In the genomic region with DNA sequence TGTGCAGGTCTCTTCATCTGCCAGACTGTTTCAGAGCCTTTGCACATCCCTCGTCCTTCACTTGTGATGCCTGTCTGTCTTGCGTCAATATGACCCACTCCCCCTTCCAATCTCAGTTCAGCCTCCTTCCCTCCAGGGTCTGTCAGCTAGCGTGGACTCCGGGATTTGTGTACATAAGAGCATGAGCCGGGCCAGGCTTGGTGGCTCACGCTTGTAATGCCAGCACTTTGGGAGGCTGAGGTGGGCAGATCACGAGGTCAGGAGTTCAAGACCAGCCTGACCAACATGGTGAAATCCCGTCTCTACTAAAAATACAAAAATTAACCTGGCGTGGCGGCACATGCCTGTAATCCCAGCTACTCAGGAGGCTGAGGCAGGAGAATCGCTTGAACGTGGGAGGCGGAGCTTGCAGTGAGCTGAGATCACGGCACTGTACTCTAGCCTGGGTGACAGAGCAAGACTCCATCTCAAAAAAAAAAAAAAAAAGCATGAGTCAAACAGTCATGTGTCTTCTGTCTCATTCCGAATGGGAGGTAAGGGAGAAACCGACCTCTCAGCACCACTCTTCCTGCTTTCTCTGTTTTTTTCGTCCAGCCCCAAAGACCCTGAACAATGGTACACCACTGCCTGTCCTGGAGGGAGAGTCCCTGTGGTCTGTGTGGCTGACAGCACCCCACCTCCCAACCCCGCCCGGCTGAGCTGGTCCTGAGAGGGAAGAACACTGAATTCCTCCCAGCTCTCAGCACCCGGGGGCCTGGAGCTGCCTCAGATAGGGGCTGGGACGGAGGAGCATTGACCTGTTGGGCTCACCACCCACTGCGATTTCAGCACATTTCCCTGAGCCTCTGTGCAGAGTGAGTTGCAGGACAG, we compare ENCODE assay signal across 11 cellular contexts. TPM values are rescaled to one million over a fixed set of nuclear protein-coding genes. Genes with fewer than 3 reads are reported as not detected.
A peak's percentile ranks its signal among the peaks of the same experiment; 100 is the strongest.
DNase-seq lines count a peak whose midpoint lies in the region; ATAC-seq and TF ChIP-seq lines count a peak whose summit lies in the region.
"Had no signal": no experiment of that assay in that cellular context is flagged by ENCODE, and none has a peak within 500 bp of the region (broad histone marks: within the 10 kb centered on the region; RNA-seq: fewer than 3 reads in every experiment).

No MANE protein-coding gene starts in this region.

- DNase-seq in activated CD4-positive, alpha-beta T cell treated with anti-CD3 and anti-CD28 coated beads, Interleukin-2, amount 10 ng/mL, durations not matched to agents 7 days and 5 days, result no peak
- DNase-seq in activated CD4-positive, alpha-beta T cell treated with anti-CD3 and anti-CD28 coated beads for 48 hours, result no peak
- peak in 1 of 34 experiments; percentile 20 for DNase-seq in T-cell
- DNase-seq in esophagus squamous epithelium (lab: John Stamatoyannopoulos, UW), result no peak
- no peak for DNase-seq in stimulated activated effector memory CD8-positive, alpha-beta T cell treated with anti-CD3 and anti-CD28 coated beads, Interleukin-12 subunit alpha, Interleukin-12 subunit beta, amount 100 ng/mL, for 72 hours (ENCODE audit: low spot score in 2 of 2)
- DNase-seq in DMS114 treated with DMSO at 0.1 percent for 48 hours (lab: John Stamatoyannopoulos, UW; ENCODE audit: unreplicated experiment), result no peak
- DNase-seq in stimulated activated CD4-positive, alpha-beta T cell treated with anti-CD3 and anti-CD28 coated beads, Interleukin-4, amount 100 ng/mL, for 1 hour, result no peak
- DNase-seq: NCI-H2029 treated with DMSO at 0.1 percent for 48 hours had no signal

- CTCF ChIA-PET in activated CD4-positive, alpha-beta T cell treated with anti-CD3 and anti-CD28 coated beads, Interleukin-2, amount 10 ng/mL, durations not matched to agents 7 days and 5 days (lab: Charles Lee), result no interaction called here
- CTCF ChIA-PET in T-cell (lab: Charles Lee), result no interaction called here

- peaks cover 0 to 5% (median 0%) of the 10 kb centered on the region in 3 donors for H3K4me1 ChIP-seq in esophagus squamous epithelium

- TF ChIP-seq CTCF in esophagus squamous epithelium (IDR thresholded peaks at IDR 0.05), result no peak

- TF ChIP-seq POLR2A in esophagus squamous epithelium (IDR thresholded peaks at IDR 0.05), result no peak

- H3K27ac ChIP-seq in esophagus squamous epithelium, result peak overlapping the region in 3 of 4 donors; percentile 35 to 77 (median 46)
- H3K27ac ChIP-seq: ovary had no signal

- no peaks in the 10 kb centered on the region for H3K36me3 ChIP-seq in esophagus squamous epithelium
- H3K36me3 ChIP-seq: ovary had no signal

- H3K27ac Mint-ChIP-seq in activated CD4-positive, alpha-beta T cell treated with anti-CD3 and anti-CD28 coated beads, Interleukin-2, amount 10 ng/mL, durations not matched to agents 7 days and 5 days, result peak overlapping the region; percentile 95
- peak overlapping the region; percentile 93 to 97 for H3K27ac Mint-ChIP-seq in T-cell
- H3K27ac Mint-ChIP-seq in stimulated activated effector memory CD8-positive, alpha-beta T cell treated with anti-CD3 and anti-CD28 coated beads, Interleukin-12 subunit alpha, Interleukin-12 subunit beta, amount 100 ng/mL, for 72 hours, result peak overlapping the region; percentile 32

- POLR2A ChIA-PET in activated CD4-positive, alpha-beta T cell treated with anti-CD3 and anti-CD28 coated beads, Interleukin-2, amount 10 ng/mL, durations not matched to agents 7 days and 5 days (lab: Charles Lee), result no interaction called here
- POLR2A ChIA-PET in T-cell (lab: Charles Lee), result no interaction called here

- 62 to 70% methylated on average over 13 to 18 of the region's 22 CpGs for WGBS in esophagus squamous epithelium, 2 donors

- ATAC-seq in T-cell (replicated peaks in 1 of 4) (no peak), GM18870 (IDR thresholded peaks at IDR 0.05; ENCODE audit: unreplicated experiment) (no peak)
- peak; percentile 45 for ATAC-seq in stimulated activated effector memory CD8-positive, alpha-beta T cell treated with anti-CD3 and anti-CD28 coated beads, Interleukin-12 subunit alpha, Interleukin-12 subunit beta, amount 100 ng/mL, for 72 hours

- H3K4me1 Mint-ChIP-seq in activated CD4-positive, alpha-beta T cell treated with anti-CD3 and anti-CD28 coated beads, Interleukin-2, amount 10 ng/mL, durations not matched to agents 7 days and 5 days, result peaks cover 66% of the 10 kb centered on the region
- H3K4me1 Mint-ChIP-seq in T-cell, result peaks cover 74 to 75% (median 75%) of the 10 kb centered on the region in 3 donors
- peaks cover 61% of the 10 kb centered on the region for H3K4me1 Mint-ChIP-seq in stimulated activated effector memory CD8-positive, alpha-beta T cell treated with anti-CD3 and anti-CD28 coated beads, Interleukin-12 subunit alpha, Interleukin-12 subunit beta, amount 100 ng/mL, for 72 hours

- intact Hi-C loops in esophagus squamous epithelium (cut with DNase I), result no loop called here

- peaks cover 3% of the 10 kb centered on the region for H3K9me3 Mint-ChIP-seq in activated CD4-positive, alpha-beta T cell treated with anti-CD3 and anti-CD28 coated beads, Interleukin-2, amount 10 ng/mL, durations not matched to agents 7 days and 5 days
- H3K9me3 Mint-ChIP-seq in T-cell, result no peaks in the 10 kb centered on the region
- H3K9me3 Mint-ChIP-seq in stimulated activated effector memory CD8-positive, alpha-beta T cell treated with anti-CD3 and anti-CD28 coated beads, Interleukin-12 subunit alpha, Interleukin-12 subunit beta, amount 100 ng/mL, for 72 hours, result no peaks in the 10 kb centered on the region

- no peak overlapping the region for H3K4me3 ChIP-seq in esophagus squamous epithelium
- H3K4me3 ChIP-seq: ovary had no signal

- H3K4me3 Mint-ChIP-seq in activated CD4-positive, alpha-beta T cell treated with anti-CD3 and anti-CD28 coated beads, Interleukin-2, amount 10 ng/mL, durations not matched to agents 7 days and 5 days, result no peak overlapping the region
- peak overlapping the region in 1 of 3 donors; percentile 77 for H3K4me3 Mint-ChIP-seq in T-cell
- peak overlapping the region; percentile 70 for H3K4me3 Mint-ChIP-seq in stimulated activated effector memory CD8-positive, alpha-beta T cell treated with anti-CD3 and anti-CD28 coated beads, Interleukin-12 subunit alpha, Interleukin-12 subunit beta, amount 100 ng/mL, for 72 hours

- peaks cover 11% of the 10 kb centered on the region for H3K36me3 Mint-ChIP-seq in activated CD4-positive, alpha-beta T cell treated with anti-CD3 and anti-CD28 coated beads, Interleukin-2, amount 10 ng/mL, durations not matched to agents 7 days and 5 days (ENCODE audit: low read depth)
- no peaks in the 10 kb centered on the region for H3K36me3 Mint-ChIP-seq in T-cell
- peaks cover 5% of the 10 kb centered on the region for H3K36me3 Mint-ChIP-seq in stimulated activated effector memory CD8-positive, alpha-beta T cell treated with anti-CD3 and anti-CD28 coated beads, Interleukin-12 subunit alpha, Interleukin-12 subunit beta, amount 100 ng/mL, for 72 hours

- peaks cover 0 to 26% (median 0%) of the 10 kb centered on the region in 4 donors for H3K27me3 ChIP-seq in esophagus squamous epithelium
- H3K27me3 ChIP-seq: ovary had no signal

- peaks cover 6% of the 10 kb centered on the region for H3K27me3 Mint-ChIP-seq in activated CD4-positive, alpha-beta T cell treated with anti-CD3 and anti-CD28 coated beads, Interleukin-2, amount 10 ng/mL, durations not matched to agents 7 days and 5 days
- H3K27me3 Mint-ChIP-seq in T-cell, result peaks cover 0 to 2% of the 10 kb centered on the region in 2 donors

- no peaks in the 10 kb centered on the region for H3K9me3 ChIP-seq in esophagus squamous epithelium
- H3K9me3 ChIP-seq: ovary had no signal

RNA-seq across cellular contexts. Expression of gene SIGLEC9, which starts 2.4 kb away (rescaled TPM):
- total RNA-seq in activated CD4-positive, alpha-beta T cell treated with anti-CD3 and anti-CD28 coated beads, Interleukin-2, amount 10 ng/mL, durations not matched to agents 7 days and 5 days, result under 1 TPM; 0.20 to 0.27 TPM
- 1 to 10 TPM in 3 of 5 donors, under 1 TPM in 2; 0.73 to 2.6 (median 1.6) TPM for total RNA-seq in T-cell
- 1 to 10 TPM in 3 of 4 donors, under 1 TPM in 1; 0.49 to 4.4 (median 2.4) TPM for total RNA-seq in esophagus squamous epithelium
- total RNA-seq: HT-29 had no signal

RNA-seq across cellular contexts. Expression of gene CTU1, which starts 14.1 kb away (rescaled TPM):
- 1 to 10 TPM; 8.5 to 10.0 TPM for total RNA-seq in activated CD4-positive, alpha-beta T cell treated with anti-CD3 and anti-CD28 coated beads, Interleukin-2, amount 10 ng/mL, durations not matched to agents 7 days and 5 days
- total RNA-seq in T-cell (10 to 100 TPM in 3 of 5 donors, 1 to 10 TPM in 2; 3.2 to 18.1 (median 15.9) TPM), esophagus squamous epithelium (10 to 100 TPM; 10.8 to 18.6 (median 13.5) TPM)

RNA-seq across cellular contexts. Expression of gene SIGLEC7, which starts 19.8 kb away (rescaled TPM):
- not detected for total RNA-seq in activated CD4-positive, alpha-beta T cell treated with anti-CD3 and anti-CD28 coated beads, Interleukin-2, amount 10 ng/mL, durations not matched to agents 7 days and 5 days
- total RNA-seq in T-cell (1 to 10 TPM in 2 of 5 donors, under 1 TPM in 2, not detected in 1; 0.30 to 3.3 (median 1.0) TPM), esophagus squamous epithelium (1 to 10 TPM in 1 of 4 donors, under 1 TPM in 2, not detected in 1; 0.13 to 3.8 (median 0.32) TPM)
- total RNA-seq: HT-29 had no signal

RNA-seq across cellular contexts. Expression of gene KLK14, which starts 39.7 kb away (rescaled TPM):
- total RNA-seq in activated CD4-positive, alpha-beta T cell treated with anti-CD3 and anti-CD28 coated beads, Interleukin-2, amount 10 ng/mL, durations not matched to agents 7 days and 5 days, result under 1 TPM; 0.35 to 0.67 TPM
- total RNA-seq in T-cell, result under 1 TPM; 0.42 to 0.78 (median 0.70) TPM
- total RNA-seq in esophagus squamous epithelium, result under 1 TPM in 1 of 4 donors, not detected in 3; 0.66 TPM
- total RNA-seq: HT-29 had no signal

RNA-seq across cellular contexts. Expression of gene KLK13, which starts 57.5 kb away (rescaled TPM):
- not detected for total RNA-seq in activated CD4-positive, alpha-beta T cell treated with anti-CD3 and anti-CD28 coated beads, Interleukin-2, amount 10 ng/mL, durations not matched to agents 7 days and 5 days
- total RNA-seq in T-cell (not detected), esophagus squamous epithelium (100 to 1,000 TPM; 163 to 973 (median 600) TPM)
- total RNA-seq: HT-29 had no signal

Comparison
In these comparisons a context has a peak if more than half of its experiments do, and no peak if none do; other contexts are left out.
1. H3K27ac Mint-ChIP-seq: peak in every context shown above with its lines; median percentile 95 in activated CD4-positive, alpha-beta T cell treated with anti-CD3 and anti-CD28 coated beads, Interleukin-2, amount 10 ng/mL, durations not matched to agents 7 days and 5 days; 95 in T-cell; 32 in stimulated activated effector memory CD8-positive, alpha-beta T cell treated with anti-CD3 and anti-CD28 coated beads, Interleukin-12 subunit alpha, Interleukin-12 subunit beta, amount 100 ng/mL, for 72 hours.